18 cellular contexts compared by ENCODE assay signal in the genomic region with DNA sequence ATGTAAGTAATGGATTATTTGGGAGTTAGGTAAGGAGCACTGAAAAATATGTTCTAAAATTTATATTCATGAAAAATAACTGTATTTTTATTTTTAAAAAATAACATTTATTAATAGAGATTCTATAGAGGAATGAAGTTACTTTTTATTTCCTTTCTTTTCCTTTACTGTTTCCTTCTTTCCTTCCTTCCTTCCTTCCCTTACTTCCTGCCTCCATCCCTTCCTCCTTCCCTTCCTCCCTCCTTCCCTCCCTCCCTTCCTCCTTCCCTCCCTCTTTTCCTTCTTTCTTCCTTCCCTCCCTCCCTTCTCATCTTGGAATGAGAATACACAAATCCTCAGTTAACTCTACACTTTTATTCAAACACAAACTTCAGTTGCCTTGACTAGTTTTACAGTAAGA.
DNase-seq lines count a peak whose midpoint lies in the region; ATAC-seq and TF ChIP-seq lines count a peak whose summit lies in the region.
"Had no signal": no experiment of that assay in that cellular context is flagged by ENCODE, and none has a peak within 500 bp of the region (broad histone marks: within the 10 kb centered on the region; RNA-seq: fewer than 3 reads in every experiment).

No MANE protein-coding gene starts in this region.

- H3K4me1 ChIP-seq in right atrium auricular region: no peaks in the 10 kb centered on the region
- no peaks in the 10 kb centered on the region for H3K4me1 ChIP-seq in HEK293 (ENCODE audit: control insufficient read depth, insufficient read depth, low read length)
- peaks cover 49 to 67% of the 10 kb centered on the region in 2 donors for H3K4me1 ChIP-seq in gastrocnemius medialis

- H3K36me3 ChIP-seq in right atrium auricular region: no peaks in the 10 kb centered on the region
- H3K36me3 ChIP-seq in HEK293 (ENCODE audit: control insufficient read depth in 2 of 2, insufficient read depth in 1 of 2, low read length in 2 of 2): no peaks in the 10 kb centered on the region
- H3K36me3 ChIP-seq in gastrocnemius medialis: no peaks in the 10 kb centered on the region
- H3K36me3 ChIP-seq: BLaER1 treated with 17β-estradiol and CSF1 and Interleukin-3, amounts not matched to agents 10 nM and 100 nM had no signal

- H3K9me3 Mint-ChIP-seq in activated naive CD8-positive, alpha-beta T cell treated with anti-CD3 and anti-CD28 coated beads, Interleukin-2, amount 10 ng/mL, durations not matched to agents 7 days and 5 days: peaks cover 1% of the 10 kb centered on the region
- no peaks in the 10 kb centered on the region for H3K9me3 Mint-ChIP-seq in activated naive CD8-positive, alpha-beta T cell treated with anti-CD3 and anti-CD28 coated beads for 36 hours
- H3K9me3 Mint-ChIP-seq: CD8-positive, alpha-beta T cell; HFFc6 had no signal

- CTCF ChIA-PET in HEK293 (lab: Yijun Ruan, JAX): no interaction called here

- H3K27me3 Mint-ChIP-seq in activated naive CD8-positive, alpha-beta T cell treated with anti-CD3 and anti-CD28 coated beads, Interleukin-2, amount 10 ng/mL, durations not matched to agents 7 days and 5 days: no peaks in the 10 kb centered on the region
- H3K27me3 Mint-ChIP-seq in activated naive CD8-positive, alpha-beta T cell treated with anti-CD3 and anti-CD28 coated beads for 36 hours: no peaks in the 10 kb centered on the region
- H3K27me3 Mint-ChIP-seq: B cell had no signal

- H3K27ac ChIP-seq in right atrium auricular region (peak overlapping the region; percentile 47 to 67), HEK293 (ENCODE audit: extremely low read depth, low read depth, low read length) (no peak overlapping the region), gastrocnemius medialis (peak overlapping the region; percentile 81 to 89 (median 84))
- H3K27ac ChIP-seq: BLaER1 treated with 17β-estradiol and CSF1 and Interleukin-3, amounts not matched to agents 10 nM and 100 nM had no signal

- peak overlapping the region; percentile 33 for H3K27ac Mint-ChIP-seq in activated naive CD8-positive, alpha-beta T cell treated with anti-CD3 and anti-CD28 coated beads, Interleukin-2, amount 10 ng/mL, durations not matched to agents 7 days and 5 days
- no peak overlapping the region for H3K27ac Mint-ChIP-seq in activated naive CD8-positive, alpha-beta T cell treated with anti-CD3 and anti-CD28 coated beads for 36 hours
- H3K27ac Mint-ChIP-seq: B cell; CD8-positive, alpha-beta T cell; GM23338; HFFc6 had no signal

- peaks cover 18% of the 10 kb centered on the region for H3K4me1 Mint-ChIP-seq in activated naive CD8-positive, alpha-beta T cell treated with anti-CD3 and anti-CD28 coated beads, Interleukin-2, amount 10 ng/mL, durations not matched to agents 7 days and 5 days
- H3K4me1 Mint-ChIP-seq in activated naive CD8-positive, alpha-beta T cell treated with anti-CD3 and anti-CD28 coated beads for 36 hours: peaks cover 8% of the 10 kb centered on the region
- H3K4me1 Mint-ChIP-seq: GM23338 had no signal

- no peak for ATAC-seq in activated naive CD8-positive, alpha-beta T cell treated with anti-CD3 and anti-CD28 coated beads, Interleukin-2, amount 10 ng/mL, durations not matched to agents 7 days and 5 days (ENCODE audit: low read depth)
- ATAC-seq in left cardiac atrium (no peak), gastrocnemius medialis (no peak)
- ATAC-seq: CD8-positive, alpha-beta T cell; GM23338 had no signal

- H3K36me3 Mint-ChIP-seq in activated naive CD8-positive, alpha-beta T cell treated with anti-CD3 and anti-CD28 coated beads, Interleukin-2, amount 10 ng/mL, durations not matched to agents 7 days and 5 days: peaks cover 7% of the 10 kb centered on the region
- H3K36me3 Mint-ChIP-seq in activated naive CD8-positive, alpha-beta T cell treated with anti-CD3 and anti-CD28 coated beads for 36 hours: no peaks in the 10 kb centered on the region
- H3K36me3 Mint-ChIP-seq: CD8-positive, alpha-beta T cell had no signal

- TF ChIP-seq CTCF in right atrium auricular region (IDR thresholded peaks at IDR 0.05) (no peak), HEK293 (tag by site-specific recombination; IDR thresholded peaks at IDR 0.05) (no peak), gastrocnemius medialis (IDR thresholded peaks at IDR 0.05 in 4 of 5, conservative IDR thresholded peaks at IDR 0.05 in 1 of 5) (no peak)

- H3K27me3 ChIP-seq in right atrium auricular region (no peaks in the 10 kb centered on the region), gastrocnemius medialis (no peaks in the 10 kb centered on the region)
- H3K27me3 ChIP-seq: BLaER1 treated with 17β-estradiol and CSF1 and Interleukin-3, amounts not matched to agents 10 nM and 100 nM had no signal

- no peak for TF ChIP-seq POLR2A in gastrocnemius medialis (IDR thresholded peaks at IDR 0.05)

- no peak overlapping the region for H3K4me3 Mint-ChIP-seq in activated naive CD8-positive, alpha-beta T cell treated with anti-CD3 and anti-CD28 coated beads, Interleukin-2, amount 10 ng/mL, durations not matched to agents 7 days and 5 days
- H3K4me3 Mint-ChIP-seq in activated naive CD8-positive, alpha-beta T cell treated with anti-CD3 and anti-CD28 coated beads for 36 hours: no peak overlapping the region
- H3K4me3 Mint-ChIP-seq: B cell; CD8-positive, alpha-beta T cell; GM23338; HFFc6 had no signal

- POLR2A ChIA-PET in activated naive CD8-positive, alpha-beta T cell treated with anti-CD3 and anti-CD28 coated beads, Interleukin-2, amount 10 ng/mL, durations not matched to agents 7 days and 5 days (lab: Charles Lee): no interaction called here
- POLR2A ChIA-PET in HEK293 (lab: Yijun Ruan, JAX): no interaction called here

- in situ Hi-C loops in gastrocnemius medialis (cut with MboI; ENCODE audit: low sequenced_read_pairs in 4 of 4): no loop called here

- intact Hi-C loops in left cardiac atrium (cut with DNase I) (no loop called here), gastrocnemius medialis (cut with DNase I; ENCODE audit: low total_unique reads) (no loop called here)

- no peak overlapping the region for H3K4me3 ChIP-seq in right atrium auricular region
- no peak overlapping the region for H3K4me3 ChIP-seq in HEK293 (ENCODE audit: low read depth, low read length)
- no peak overlapping the region for H3K4me3 ChIP-seq in gastrocnemius medialis
- H3K4me3 ChIP-seq: BLaER1 treated with 17β-estradiol and CSF1 and Interleukin-3, amounts not matched to agents 10 nM and 100 nM; GM23338 had no signal

- DNase-seq in activated naive CD8-positive, alpha-beta T cell treated with anti-CD3 and anti-CD28 coated beads, Interleukin-2, amount 10 ng/mL, durations not matched to agents 7 days and 5 days: no peak
- no peak for DNase-seq in activated naive CD8-positive, alpha-beta T cell treated with anti-CD3 and anti-CD28 coated beads for 36 hours
- no peak for DNase-seq in right atrium auricular region (ENCODE audit: low spot score)
- DNase-seq in left cardiac atrium: no peak
- no peak for DNase-seq in gastrocnemius medialis
- no peak for DNase-seq in NCI-H2196 treated with DMSO at 0.1 percent for 48 hours (lab: John Stamatoyannopoulos, UW; ENCODE audit: unreplicated experiment)
- DNase-seq in stimulated activated CD4-positive, alpha-beta T cell treated with anti-CD3 and anti-CD28 coated beads, Interleukin-4, amount 100 ng/mL, for 4 hours: no peak
- DNase-seq: 8988T; Calu3; CD8-positive, alpha-beta T cell; DMS79 treated with DMSO at 0.1 percent for 48 hours; GF-D8; HCEC 1CT; HFFc6 had no signal

- no peaks in the 10 kb centered on the region for H3K9me3 ChIP-seq in right atrium auricular region
- no peaks in the 10 kb centered on the region for H3K9me3 ChIP-seq in HEK293 (ENCODE audit: control insufficient read depth, insufficient read depth, low read depth, low read length)
- no peaks in the 10 kb centered on the region for H3K9me3 ChIP-seq in gastrocnemius medialis

TF ChIP-seq in HEK293, 187 proteins besides CTCF, POLR2A, EP300 and RAD21:
- TF ChIP-seq ZNF585B (tag by site-specific recombination; IDR thresholded peaks at IDR 0.05) (no peak), ZNF366 (tag by site-specific recombination; conservative IDR thresholded peaks at IDR 0.05) (peak; percentile 77)
TF ChIP-seq in HEK293: peak in this region for 1.
